Comparison of ENCODE assay signal across 8 cellular contexts in the genomic region with DNA sequence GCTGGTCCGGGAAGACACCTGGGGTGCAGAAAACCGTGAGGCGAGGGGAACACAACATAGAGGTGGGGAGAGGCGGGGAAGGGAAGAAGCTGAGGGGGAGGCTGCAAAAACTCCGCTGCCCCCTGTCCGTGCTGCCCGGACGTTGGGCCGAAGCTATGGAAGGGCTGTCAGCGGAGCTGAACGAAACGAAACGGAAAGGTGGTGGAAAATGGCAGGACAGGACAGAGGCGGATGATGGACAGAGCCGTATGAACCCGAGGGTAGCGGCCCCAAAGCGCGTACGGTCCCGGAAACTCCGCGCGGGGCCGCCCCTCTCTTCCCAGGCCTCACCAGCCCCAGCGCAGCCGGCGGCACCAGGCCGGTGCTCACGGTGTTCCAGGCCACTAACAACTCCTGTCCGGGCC. TPM values are rescaled to one million over a fixed set of nuclear protein-coding genes. Genes with fewer than 3 reads are reported as not detected.
A peak's percentile ranks its signal among the peaks of the same experiment; 100 is the strongest.
DNase-seq lines count a peak whose midpoint lies in the region; ATAC-seq lines count a peak whose summit lies in the region.

No MANE protein-coding gene starts in this region.

- H3K9me3 ChIP-seq in iPS-18c (ENCODE audit: control insufficient read depth, insufficient read depth, low read length): peaks cover 2% of the 10 kb centered on the region

- peaks cover 0 to 11% of the 10 kb centered on the region in 2 donors for H3K36me3 Mint-ChIP-seq in activated naive CD4-positive, alpha-beta T cell treated with anti-CD3 and anti-CD28 coated beads, Interleukin-2, amount 50 U/mL, for 72 hours

- ATAC-seq in HG02840 (IDR thresholded peaks at IDR 0.05; ENCODE audit: low FRiP score, unreplicated experiment): peak; percentile 1
- peak; percentile 20 to 23 for ATAC-seq in activated naive CD4-positive, alpha-beta T cell treated with anti-CD3 and anti-CD28 coated beads, Interleukin-2, amount 50 U/mL, for 72 hours
- peak; percentile 3 for ATAC-seq in stimulated activated naive CD8-positive, alpha-beta T cell treated with anti-CD3 and anti-CD28 coated beads, Interleukin-15, amount 100 ng/mL, for 72 hours

- H3K9me3 Mint-ChIP-seq in activated naive CD4-positive, alpha-beta T cell treated with anti-CD3 and anti-CD28 coated beads, Interleukin-2, amount 50 U/mL, for 72 hours: no peaks in the 10 kb centered on the region
- H3K9me3 Mint-ChIP-seq in stimulated activated naive CD8-positive, alpha-beta T cell treated with anti-CD3 and anti-CD28 coated beads, Interleukin-15, amount 100 ng/mL, for 72 hours: no peaks in the 10 kb centered on the region

- peak overlapping the region; percentile 85 to 98 for H3K4me3 Mint-ChIP-seq in stimulated activated naive CD8-positive, alpha-beta T cell treated with anti-CD3 and anti-CD28 coated beads, Interleukin-15, amount 100 ng/mL, for 72 hours

- intact Hi-C loops in posterior cingulate gyrus (cut with DNase I): loop anchor here (1.0 to 5.0 kb wide), 3 partner anchors 17 to 49 kb away; a partner anchor contains a TSS

- no peak for DNase-seq in activated naive CD4-positive, alpha-beta T cell treated with anti-CD3 and anti-CD28 coated beads, Interleukin-2, amount 50 U/mL, for 72 hours (ENCODE audit: low spot score in 2 of 2)
- no peak for DNase-seq in stimulated activated naive CD8-positive, alpha-beta T cell treated with anti-CD3 and anti-CD28 coated beads, Interleukin-15, amount 100 ng/mL, for 72 hours
- DNase-seq in activated gamma-delta T cell (lab: John Stamatoyannopoulos, UW): no peak
- DNase-seq in DMS153 treated with DMSO at 0.1 percent for 48 hours (lab: John Stamatoyannopoulos, UW; ENCODE audit: unreplicated experiment): no peak
- DNase-seq in NCI-H446 treated with DMSO at 0.1 percent for 48 hours (lab: John Stamatoyannopoulos, UW): no peak
- DNase-seq in posterior cingulate gyrus: no peak

- peak overlapping the region; percentile 90 to 93 for H3K27ac Mint-ChIP-seq in activated naive CD4-positive, alpha-beta T cell treated with anti-CD3 and anti-CD28 coated beads, Interleukin-2, amount 50 U/mL, for 72 hours
- H3K27ac Mint-ChIP-seq in stimulated activated naive CD8-positive, alpha-beta T cell treated with anti-CD3 and anti-CD28 coated beads, Interleukin-15, amount 100 ng/mL, for 72 hours: peak overlapping the region; percentile 90 to 96

- no peaks in the 10 kb centered on the region for H3K27me3 Mint-ChIP-seq in stimulated activated naive CD8-positive, alpha-beta T cell treated with anti-CD3 and anti-CD28 coated beads, Interleukin-15, amount 100 ng/mL, for 72 hours

- H3K4me3 ChIP-seq in iPS-18c (ENCODE audit: insufficient read depth, low read depth, low read length): peak overlapping the region; percentile 96

- H3K4me1 Mint-ChIP-seq in stimulated activated naive CD8-positive, alpha-beta T cell treated with anti-CD3 and anti-CD28 coated beads, Interleukin-15, amount 100 ng/mL, for 72 hours: peaks cover 62% of the 10 kb centered on the region

RNA-seq across cellular contexts. Expression of a gene that starts 0.3 kb away (rescaled TPM):
- total RNA-seq in activated naive CD4-positive, alpha-beta T cell treated with anti-CD3 and anti-CD28 coated beads, Interleukin-2, amount 50 U/mL, for 72 hours: 10 to 100 TPM; 48.1 to 68.3 TPM

RNA-seq across cellular contexts. Expression of a gene that starts 0.4 kb away (rescaled TPM):
- 10 to 100 TPM; 37.1 to 64.0 TPM for total RNA-seq in activated naive CD4-positive, alpha-beta T cell treated with anti-CD3 and anti-CD28 coated beads, Interleukin-2, amount 50 U/mL, for 72 hours

RNA-seq across cellular contexts. Expression of a gene that starts 12.5 kb away (rescaled TPM):
- 1 to 10 TPM; 5.7 to 7.3 TPM for total RNA-seq in activated naive CD4-positive, alpha-beta T cell treated with anti-CD3 and anti-CD28 coated beads, Interleukin-2, amount 50 U/mL, for 72 hours

RNA-seq across cellular contexts. Expression of a gene that starts 16.2 kb away (rescaled TPM):
- not detected for total RNA-seq in activated naive CD4-positive, alpha-beta T cell treated with anti-CD3 and anti-CD28 coated beads, Interleukin-2, amount 50 U/mL, for 72 hours

RNA-seq across cellular contexts. Expression of a gene that starts 17.4 kb away (rescaled TPM):
- total RNA-seq in activated naive CD4-positive, alpha-beta T cell treated with anti-CD3 and anti-CD28 coated beads, Interleukin-2, amount 50 U/mL, for 72 hours: 10 to 100 TPM; 15.3 to 27.1 TPM
